In the genomic region with DNA sequence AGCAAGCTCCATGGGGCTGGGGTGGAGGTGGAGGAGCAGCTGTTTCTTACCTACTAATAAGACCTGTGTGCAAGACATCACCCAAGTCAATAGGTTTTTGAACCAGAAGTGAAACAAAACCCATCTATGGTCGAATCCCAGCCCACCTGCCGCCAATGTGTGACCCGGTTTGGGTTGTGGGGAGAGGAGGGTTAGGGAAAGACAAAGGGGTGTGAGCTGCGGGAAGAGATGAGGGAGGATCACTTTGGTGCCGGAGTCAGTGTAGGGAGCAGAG, we compare ENCODE assay signal across 7 cellular contexts. TPM values are rescaled to one million over a fixed set of nuclear protein-coding genes. Genes with fewer than 3 reads are reported as not detected.
DNase-seq lines count a peak whose midpoint lies in the region; ATAC-seq and TF ChIP-seq lines count a peak whose summit lies in the region.
"Had no signal": no experiment of that assay in that cellular context is flagged by ENCODE, and none has a peak within 500 bp of the region (broad histone marks: within the 10 kb centered on the region; RNA-seq: fewer than 3 reads in every experiment).

No MANE protein-coding gene starts in this region.

- peak overlapping the region in 1 of 2 experiments; percentile 42 for H3K23ac ChIP-seq in mesenchymal stem cell (ENCODE audit: low read length in 2 of 2)

- H3K79me1 ChIP-seq in mesenchymal stem cell (replicated peaks; ENCODE audit: low read length, poor library complexity, severe bottlenecking), result no peaks in the 10 kb centered on the region

- DNase-seq in CD4-positive, alpha-beta memory T cell, result peak; percentile 33 to 65 (median 37)
- DNase-seq in SK-N-MC (ENCODE audit: low read depth, low spot score), result no peak
- no peak for DNase-seq in mesenchymal stem cell
- DNase-seq in cerebellar cortex (ENCODE audit: low spot score), result no peak

- H2BK5ac ChIP-seq in mesenchymal stem cell (ENCODE audit: low read depth, low read length, poor library complexity, severe bottlenecking), result no peak overlapping the region

- CTCF ChIA-PET in CD4-positive, alpha-beta memory T cell (lab: Charles Lee; ENCODE audit: partially characterized antibody), result interaction anchor here (0.7 to 1.2 kb wide), 2 partner anchors 17 to 72 kb away, joined by 3 read pairs; no protein-coding TSS in a partner anchor

- H3K4ac ChIP-seq in mesenchymal stem cell (ENCODE audit: low read depth in 1 of 2, low read length in 2 of 2), result no peak overlapping the region

- H3K27ac Mint-ChIP-seq in CD4-positive, alpha-beta memory T cell, result peak overlapping the region; percentile 89 to 98 (median 95)

- H3K9ac ChIP-seq in SK-N-MC (ENCODE audit: insufficient read length), result peak overlapping the region; percentile 84
- no peak overlapping the region for H3K9ac ChIP-seq in mesenchymal stem cell (ENCODE audit: low read length)

- peaks cover 16 to 36% (median 28%) of the 10 kb centered on the region in 4 donors for H3K4me1 Mint-ChIP-seq in CD4-positive, alpha-beta memory T cell

- H3K36me3 ChIP-seq in CD4-positive, alpha-beta memory T cell (ENCODE audit: insufficient read depth, low read length), result peaks cover 11% of the 10 kb centered on the region
- H3K36me3 ChIP-seq in SK-N-MC (ENCODE audit: insufficient read depth, low read length) (peaks cover 5% of the 10 kb centered on the region; the same call in 1 of the 2 replicates), mesenchymal stem cell (ENCODE audit: control insufficient read depth in 1 of 2, insufficient read depth in 2 of 2, low read depth in 1 of 2, low read length in 2 of 2) (peaks cover 9 to 46% of the 10 kb centered on the region in 2 experiments)

- intact Hi-C loops in CD4-positive, alpha-beta memory T cell (cut with micrococcal nuclease), result loop anchor here (1.0 kb wide), 1 partner anchor 9 kb away; the partner anchor contains the start of gene PBX4

- no peak overlapping the region for H2BK15ac ChIP-seq in mesenchymal stem cell (ENCODE audit: low read depth, poor library complexity, severe bottlenecking)

- no peak overlapping the region for H2BK12ac ChIP-seq in mesenchymal stem cell (ENCODE audit: low read length in 2 of 2)

- H3K14ac ChIP-seq in mesenchymal stem cell (ENCODE audit: low read length in 2 of 2), result no peak overlapping the region

- H3K4me2 ChIP-seq in mesenchymal stem cell (ENCODE audit: low read length, poor library complexity, severe bottlenecking), result peak overlapping the region; percentile 92

- H3K18ac ChIP-seq in mesenchymal stem cell (ENCODE audit: low read depth in 1 of 2, low read length in 2 of 2), result no peak overlapping the region

- H3K27me3 ChIP-seq in CD4-positive, alpha-beta memory T cell (ENCODE audit: insufficient read depth, low read length), result no peaks in the 10 kb centered on the region
- H3K27me3 ChIP-seq in mesenchymal stem cell (ENCODE audit: control insufficient read depth in 1 of 2, insufficient read depth in 1 of 2, low read length in 2 of 2), result peaks cover 0 to 6% of the 10 kb centered on the region in 2 experiments

- peaks cover 22% of the 10 kb centered on the region for H3K4me1 ChIP-seq in CD4-positive, alpha-beta memory T cell (ENCODE audit: insufficient read depth, low read length)
- H3K4me1 ChIP-seq in mesenchymal stem cell (ENCODE audit: control insufficient read depth, insufficient read depth, low read depth, low read length), result peaks cover 20% of the 10 kb centered on the region

- peaks cover 0 to 2% (median 0%) of the 10 kb centered on the region in 8 donors for H3K9me3 Mint-ChIP-seq in CD4-positive, alpha-beta memory T cell

- H2BK120ac ChIP-seq in mesenchymal stem cell (ENCODE audit: low read depth, low read length), result no peak overlapping the region

- H2AFZ ChIP-seq in mesenchymal stem cell (ENCODE audit: low read depth, low read length), result no peak overlapping the region

- peak overlapping the region; percentile 80 for H3K27ac ChIP-seq in CD4-positive, alpha-beta memory T cell (ENCODE audit: low read depth, low read length)
- H3K27ac ChIP-seq in SK-N-MC (no peak overlapping the region), mesenchymal stem cell (ENCODE audit: low read length, poor library complexity, severe bottlenecking) (no peak overlapping the region)

- H4K91ac ChIP-seq in mesenchymal stem cell (ENCODE audit: low read length), result no peak overlapping the region

- POLR2A ChIA-PET in CD4-positive, alpha-beta memory T cell (lab: Charles Lee; ENCODE audit: partially characterized antibody), result interaction anchor here (0.6 to 6.0 kb wide), 19 partner anchors 9 to 1055 kb away, joined by 3 to 75 read pairs (median 4); partner anchors contain the start of genes GMIP, PBX4, ZNF101 and ZNF253

- H4K8ac ChIP-seq in mesenchymal stem cell (ENCODE audit: low read length), result no peak overlapping the region

- H3K36me3 Mint-ChIP-seq in CD4-positive, alpha-beta memory T cell, result peaks cover 10 to 45% of the 10 kb centered on the region in 2 donors

- WGBS in mesenchymal stem cell, result 21% methylated on average over 5 of the region's 5 CpGs

- peak overlapping the region; percentile 92 to 99 (median 93) for H3K4me3 Mint-ChIP-seq in CD4-positive, alpha-beta memory T cell

- H3K27me3 Mint-ChIP-seq in CD4-positive, alpha-beta memory T cell, result no peaks in the 10 kb centered on the region

- no peak overlapping the region for H2AK5ac ChIP-seq in mesenchymal stem cell (ENCODE audit: low read length, severe bottlenecking)

- peak overlapping the region; percentile 68 to 73 for H3K4me3 ChIP-seq in CD4-positive, alpha-beta memory T cell (ENCODE audit: low read length in 2 of 2)
- H3K4me3 ChIP-seq in SK-N-MC, result peak overlapping the region; percentile 89
- peak overlapping the region; percentile 56 to 74 for H3K4me3 ChIP-seq in mesenchymal stem cell (ENCODE audit: insufficient read depth in 1 of 2, low read depth in 1 of 2, low read length in 2 of 2)

- TF ChIP-seq POLR2A in GM18505 (IDR thresholded peaks at IDR 0.05; ENCODE audit: borderline replicate concordance, extremely low read depth, insufficient read depth, insufficient read length), result no peak

- H3K9me3 ChIP-seq in CD4-positive, alpha-beta memory T cell (ENCODE audit: control insufficient read depth in 1 of 2, low read length in 2 of 2), result no peaks in the 10 kb centered on the region
- H3K9me3 ChIP-seq in SK-N-MC (ENCODE audit: low read depth, low read length), result no peaks in the 10 kb centered on the region
- no peaks in the 10 kb centered on the region for H3K9me3 ChIP-seq in mesenchymal stem cell (ENCODE audit: control insufficient read depth, low read length)

- ATAC-seq in GM18505 (IDR thresholded peaks at IDR 0.05; ENCODE audit: unreplicated experiment) (no peak), GM18858 (IDR thresholded peaks at IDR 0.05; ENCODE audit: unreplicated experiment) (no peak)

RNA-seq across cellular contexts. Expression of gene LPAR2, which starts 0.6 kb away (rescaled TPM):
- 10 to 100 TPM; 70.7 to 72.4 TPM for total RNA-seq in CD4-positive, alpha-beta memory T cell
- polyA plus RNA-seq in CD4-positive, alpha-beta memory T cell, result 10 to 100 TPM; 27.2 to 37.7 TPM
- 4.7 TPM for polyA plus RNA-seq in mesenchymal stem cell (2013, experiment 1 of 2)
- polyA plus RNA-seq in mesenchymal stem cell (2013, experiment 2 of 2), result 4.4 TPM

RNA-seq across cellular contexts. Expression of gene PBX4, which starts 8.9 kb away (rescaled TPM):
- 10 to 100 TPM; 46.5 to 56.3 TPM for total RNA-seq in CD4-positive, alpha-beta memory T cell
- polyA plus RNA-seq in CD4-positive, alpha-beta memory T cell, result 10 to 100 TPM in 1 of 2 donors, 1 to 10 TPM in 1; 3.9 to 11.8 TPM
- polyA plus RNA-seq in mesenchymal stem cell (2013, experiment 1 of 2), result 1.1 TPM
- 0.71 TPM for polyA plus RNA-seq in mesenchymal stem cell (2013, experiment 2 of 2)
- total RNA-seq: endothelial cell of umbilical vein had no signal
- polyA plus RNA-seq: endothelial cell of umbilical vein had no signal

RNA-seq across cellular contexts. Expression of gene GMIP, which starts 16.1 kb away (rescaled TPM):
- total RNA-seq in CD4-positive, alpha-beta memory T cell, result 100 to 1,000 TPM; 101 to 105 TPM
- polyA plus RNA-seq in CD4-positive, alpha-beta memory T cell, result 10 to 100 TPM; 28.4 to 49.7 TPM
- polyA plus RNA-seq in mesenchymal stem cell (2013, experiment 1 of 2), result 10.7 TPM
- polyA plus RNA-seq in mesenchymal stem cell (2013, experiment 2 of 2), result 9.9 TPM

RNA-seq across cellular contexts. Expression of gene ATP13A1, which starts 36.1 kb away (rescaled TPM):
- 100 to 1,000 TPM; 137 to 139 TPM for total RNA-seq in CD4-positive, alpha-beta memory T cell
- 10 to 100 TPM; 21.3 to 54.7 TPM for polyA plus RNA-seq in CD4-positive, alpha-beta memory T cell
- 30.7 TPM for polyA plus RNA-seq in mesenchymal stem cell (2013, experiment 1 of 2)
- 29.8 TPM for polyA plus RNA-seq in mesenchymal stem cell (2013, experiment 2 of 2)

RNA-seq across cellular contexts. Expression of gene ZNF101, which starts 41.3 kb away (rescaled TPM):
- total RNA-seq in CD4-positive, alpha-beta memory T cell, result 100 to 1,000 TPM; 152 to 156 TPM
- 100 to 1,000 TPM in 1 of 2 donors, 10 to 100 TPM in 1; 97.3 to 113 TPM for polyA plus RNA-seq in CD4-positive, alpha-beta memory T cell
- polyA plus RNA-seq in mesenchymal stem cell (2013, experiment 1 of 2), result 5.0 TPM
- 5.0 TPM for polyA plus RNA-seq in mesenchymal stem cell (2013, experiment 2 of 2)

Comparison
In these comparisons a context has a peak if more than half of its experiments do, and no peak if none do; other contexts are left out.
1. DNase-seq: peak in CD4-positive, alpha-beta memory T cell (5 of 5); none in SK-N-MC (single experiment), mesenchymal stem cell (single experiment) and cerebellar cortex (single experiment).
2. Peak in every context shown above with its lines, with median percentiles within 50 percentile points of each other: H3K4me3 ChIP-seq.